Comparison of ENCODE assay signal across 9 cellular contexts in the genomic region with DNA sequence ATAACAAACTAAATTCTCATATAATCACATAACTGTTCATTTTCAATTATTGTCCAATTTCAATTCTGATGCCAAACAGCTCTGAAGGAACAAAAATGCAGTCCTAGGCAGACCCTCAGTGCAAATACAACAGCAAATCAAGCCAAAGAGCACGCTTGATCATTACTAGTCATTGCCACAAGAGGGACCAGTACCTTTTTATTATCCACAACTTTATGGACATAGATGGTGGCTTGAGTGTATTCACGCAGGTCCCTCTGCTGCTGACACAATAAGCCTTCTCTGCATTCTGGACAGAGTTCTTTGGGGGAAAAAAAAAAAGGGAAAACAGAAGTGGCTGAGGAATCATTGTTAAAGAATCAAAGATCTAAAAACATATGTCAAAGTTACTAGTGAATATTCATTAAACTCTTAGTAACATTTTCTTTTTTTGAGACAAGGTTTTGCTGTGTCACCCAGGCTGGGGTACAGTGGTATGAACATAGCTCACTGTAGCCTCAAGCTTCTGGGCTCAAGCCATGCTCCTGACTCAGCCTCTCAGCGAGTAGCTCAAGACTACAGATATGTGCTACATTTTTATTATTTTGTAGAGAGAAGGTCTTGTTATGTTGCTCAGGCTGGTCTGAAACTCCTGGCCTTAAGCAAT. TPM values are rescaled to one million over a fixed set of nuclear protein-coding genes. Genes with fewer than 3 reads are reported as not detected.
DNase-seq lines count a peak whose midpoint lies in the region; ATAC-seq and TF ChIP-seq lines count a peak whose summit lies in the region.
"Had no signal": no experiment of that assay in that cellular context is flagged by ENCODE, and none has a peak within 500 bp of the region (broad histone marks: within the 10 kb centered on the region; RNA-seq: fewer than 3 reads in every experiment).

No MANE protein-coding gene starts in this region.

- no peaks in the 10 kb centered on the region for H3K9me3 Mint-ChIP-seq in HFFc6
- H3K9me3 Mint-ChIP-seq in glutamatergic neuron (ENCODE audit: unreplicated experiment) = no peaks in the 10 kb centered on the region
- H3K9me3 Mint-ChIP-seq: T-helper 1 cell treated with Interleukin-12 subunit alpha and Interleukin-12 subunit beta and Interleukin-4 antibody, amounts not matched to agents 30 μg/mL and 1 μg/mL, for 36 hours had no signal

- DNase-seq in DMS 273 treated with DMSO at 0.1 percent for 48 hours (lab: John Stamatoyannopoulos, UW) (peak; percentile 1), HFFc6 (peak; percentile 90), glutamatergic neuron (no peak), upper lobe of right lung (no peak)

- no peaks in the 10 kb centered on the region for H3K9me3 ChIP-seq in upper lobe of right lung

- H3K27me3 Mint-ChIP-seq in HFFc6 (ENCODE audit: insufficient read depth) = no peaks in the 10 kb centered on the region
- H3K27me3 Mint-ChIP-seq in glutamatergic neuron (ENCODE audit: unreplicated experiment) = peaks cover 5% of the 10 kb centered on the region

- H3K4me3 ChIP-seq in upper lobe of right lung = no peak overlapping the region

- H3K27ac ChIP-seq in upper lobe of right lung = no peak overlapping the region

- peaks cover 94% of the 10 kb centered on the region for H3K36me3 ChIP-seq in upper lobe of right lung

- H3K27ac Mint-ChIP-seq in HFFc6 (peak overlapping the region; percentile 95), glutamatergic neuron (ENCODE audit: unreplicated experiment) (no peak overlapping the region)

- H3K4me3 Mint-ChIP-seq in HFFc6 (peak overlapping the region; percentile 67), glutamatergic neuron (ENCODE audit: unreplicated experiment) (no peak overlapping the region)
- H3K4me3 Mint-ChIP-seq: T-helper 1 cell treated with Interleukin-12 subunit alpha and Interleukin-12 subunit beta and Interleukin-4 antibody, amounts not matched to agents 30 μg/mL and 1 μg/mL, for 36 hours had no signal

- H3K4me1 Mint-ChIP-seq in HFFc6 (ENCODE audit: low read depth) (peaks cover 50% of the 10 kb centered on the region), glutamatergic neuron (ENCODE audit: low read depth, unreplicated experiment) (peaks cover 21% of the 10 kb centered on the region)

- H3K36me3 Mint-ChIP-seq in HFFc6 (ENCODE audit: low read depth) (peaks cover 30% of the 10 kb centered on the region), glutamatergic neuron (ENCODE audit: unreplicated experiment) (no peaks in the 10 kb centered on the region)

- TF ChIP-seq CTCF in HFFc6 (IDR thresholded peaks at IDR 0.05) (peak; percentile 81), glutamatergic neuron (IDR thresholded peaks at IDR 0.05; ENCODE audit: partially characterized antibody, unreplicated experiment) (peak; percentile 67), upper lobe of right lung (IDR thresholded peaks at IDR 0.05) (peak; percentile 26)

- peak; percentile 85 for ATAC-seq in SK-N-SH treated with all-trans-retinoic acid at 6 μM for 48 hours
- ATAC-seq in upper lobe of right lung = no peak
- ATAC-seq in GM21381 (IDR thresholded peaks at IDR 0.05; ENCODE audit: unreplicated experiment) = no peak
- ATAC-seq in GM18867 (IDR thresholded peaks at IDR 0.05; ENCODE audit: unreplicated experiment) = no peak
- ATAC-seq in GM21737 (IDR thresholded peaks at IDR 0.05; ENCODE audit: unreplicated experiment) = no peak

- no peaks in the 10 kb centered on the region for H3K4me1 ChIP-seq in upper lobe of right lung

- intact Hi-C loops in upper lobe of right lung (cut with DNase I) = no loop called here

- H3K27me3 ChIP-seq in upper lobe of right lung = no peaks in the 10 kb centered on the region

TF ChIP-seq in SK-N-SH treated with all-trans-retinoic acid at 6 μM for 48 hours, 23 proteins besides CTCF, POLR2A, EP300 and RAD21:
- TF ChIP-seq SNAI2 (CRISPR knock-in tag; IDR thresholded peaks at IDR 0.05) = no peak

RNA-seq across cellular contexts. Expression of gene RAP1GAP, which starts 34.3 kb away (rescaled TPM):
- total RNA-seq in HFFc6 (2021; fragmentation: NEBNext Ultra II Directional; extraction: Animal tissue kit (Norgen Biotek cat#: 25700)) = under 1 TPM in 2 of 6 experiments, not detected in 4; 0.07 to 0.19 TPM
- total RNA-seq in glutamatergic neuron (ENCODE audit: unreplicated experiment) = 4.8 TPM
- 62.4 TPM for total RNA-seq in upper lobe of right lung

Comparison
In these comparisons a context has a peak if more than half of its experiments do, and no peak if none do; other contexts are left out.
1. DNase-seq: peak in DMS 273 treated with DMSO at 0.1 percent for 48 hours (single experiment) and HFFc6 (single experiment); none in glutamatergic neuron (single experiment) and upper lobe of right lung (single experiment).
2. CTCF ChIP-seq: peak in every context shown above with its lines; median percentile 81 in HFFc6; 67 in glutamatergic neuron; 26 in upper lobe of right lung.
3. RNA of gene RAP1GAP, which starts 34.3 kb away (total RNA-seq): 62.4 TPM in upper lobe of right lung (single experiment); 4.8 TPM in glutamatergic neuron (single experiment) and 0.07 to 0.19 TPM in HFFc6; every median in the first group is over 10 times any median in the second.